ENCODE assay signal across 1 cellular context in the genomic region with DNA sequence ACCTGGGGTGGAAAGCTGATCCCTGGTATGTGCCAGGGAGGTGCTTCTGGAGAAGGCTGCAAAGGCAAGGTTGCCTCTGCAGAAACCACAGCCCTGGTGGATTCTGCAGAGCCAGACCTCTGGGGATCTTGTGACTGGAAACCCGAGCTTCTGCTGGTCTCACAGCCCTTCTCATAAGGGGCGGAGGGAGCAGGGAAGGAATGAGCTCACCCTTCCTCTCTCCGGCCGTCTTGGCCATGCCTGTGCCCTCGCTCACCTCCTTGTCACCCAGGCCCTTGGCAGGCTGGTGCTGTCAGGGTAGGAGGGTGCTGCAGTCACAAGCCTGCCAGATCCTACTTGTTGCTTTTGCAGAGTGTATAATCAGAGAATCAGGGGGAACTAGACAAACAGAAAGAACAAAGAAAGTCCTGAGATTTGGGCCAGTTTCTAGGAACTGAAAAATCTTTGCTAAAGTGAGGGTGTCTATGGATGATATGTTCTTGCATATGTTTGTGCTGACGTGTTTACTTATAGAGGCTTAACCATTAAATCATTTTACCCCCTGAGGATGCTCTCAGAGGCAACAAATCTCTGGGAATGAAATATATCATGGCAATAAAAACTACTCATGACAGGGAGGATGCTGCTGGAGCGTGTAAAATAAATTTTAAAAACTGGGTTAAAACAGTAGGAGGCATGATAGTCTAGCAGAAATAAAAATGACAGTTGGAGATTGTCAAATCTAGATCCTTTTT.
TF ChIP-seq lines count a peak whose summit lies in the region.

No MANE protein-coding gene starts in this region.

TF ChIP-seq in HEK293, 187 proteins besides CTCF, POLR2A, EP300 and RAD21 (continued from another document):
- TF ChIP-seq ZNF561 (tag by site-specific recombination; IDR thresholded peaks at IDR 0.05; ENCODE audit: borderline replicate concordance): peak; percentile 66; the same call in 1 of the 2 replicates
- 0 out of 2 replicates have a peak, but pooled peaks have one; percentile 41 for TF ChIP-seq ZNF24 (tag by site-specific recombination; IDR thresholded peaks at IDR 0.05)
- peak; percentile 87 for TF ChIP-seq ZNF223 (tag by site-specific recombination; IDR thresholded peaks at IDR 0.05)
- TF ChIP-seq ZNF423 (tag by site-specific recombination; IDR thresholded peaks at IDR 0.05): no peak
- 0 out of 2 replicates have a peak, but pooled peaks have one; percentile 10 for TF ChIP-seq ZNF76 (tag by site-specific recombination; IDR thresholded peaks at IDR 0.05; ENCODE audit: borderline replicate concordance, low read depth)
- TF ChIP-seq ZNF558 (tag by site-specific recombination; IDR thresholded peaks at IDR 0.05): peak; percentile 11; the same call in 1 of the 2 replicates
- 0 out of 2 replicates have a peak, but pooled peaks have one; percentile 29 for TF ChIP-seq ZNF184 (tag by site-specific recombination; IDR thresholded peaks at IDR 0.05)
- peak; percentile 65 for TF ChIP-seq ZNF366 (tag by site-specific recombination; conservative IDR thresholded peaks at IDR 0.05)
- TF ChIP-seq ZNF146 (tag by site-specific recombination; IDR thresholded peaks at IDR 0.05): no peak
- peak; percentile 42 for TF ChIP-seq ZNF510 (tag by site-specific recombination; IDR thresholded peaks at IDR 0.05; ENCODE audit: insufficient replicate concordance)
- peak; percentile 90 for TF ChIP-seq ZEB2 (tag by site-specific recombination; IDR thresholded peaks at IDR 0.05)
- no peak for TF ChIP-seq ZNF324 (tag by site-specific recombination; IDR thresholded peaks at IDR 0.05)
- no peak for TF ChIP-seq ZNF404 (tag by site-specific recombination; IDR thresholded peaks at IDR 0.05)
TF ChIP-seq in HEK293: peak in this region for 51.
